In the genomic region with DNA sequence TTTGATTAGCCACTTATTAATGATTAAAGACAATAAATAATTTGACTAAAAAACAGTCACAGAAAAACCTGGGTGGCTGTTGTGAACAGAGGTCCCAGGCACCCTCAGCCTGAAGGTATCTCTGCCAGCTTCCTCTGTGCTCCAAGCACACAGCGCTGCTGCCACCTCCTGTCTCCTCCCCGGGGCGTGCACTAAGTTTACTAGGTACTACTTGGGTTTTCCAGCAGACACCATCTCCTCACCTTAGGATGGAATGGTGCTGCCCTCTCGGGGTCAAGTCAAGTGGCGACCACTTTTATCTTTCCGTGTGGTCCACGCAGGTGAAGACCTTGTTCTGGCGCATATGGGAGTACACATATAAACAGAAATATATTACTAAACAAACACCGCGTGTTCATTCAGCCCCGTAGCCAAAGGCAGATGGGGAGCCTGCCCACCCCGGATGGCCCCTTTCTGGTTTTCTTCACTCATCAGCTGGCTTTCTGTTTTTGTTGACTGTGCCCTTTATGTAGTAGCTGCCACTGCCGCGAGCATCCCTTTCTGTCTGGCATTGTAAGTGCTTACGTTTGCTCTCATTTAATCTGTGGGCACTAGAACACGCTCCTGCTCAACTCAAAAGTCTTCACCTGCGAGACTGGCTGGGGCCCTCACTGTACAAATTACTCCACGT, we compare ENCODE assay signal across 8 cellular contexts.
DNase-seq lines count a peak whose midpoint lies in the region; ATAC-seq and TF ChIP-seq lines count a peak whose summit lies in the region.

No MANE protein-coding gene starts in this region.

- no peaks in the 10 kb centered on the region for H3K27me3 ChIP-seq in prostate gland (replicated peaks; ENCODE audit: insufficient read depth)

- TF ChIP-seq CTCF in LNCaP clone FGC (IDR thresholded peaks at IDR 0.05; ENCODE audit: control insufficient read depth, extremely low read depth, insufficient read depth) = peak; percentile 95
- TF ChIP-seq CTCF in prostate gland (IDR thresholded peaks at IDR 0.05) = peak in 2 of 4 experiments; percentile 23 to 32

- no peak overlapping the region for H3K27ac ChIP-seq in prostate gland

- no peak overlapping the region for H3K4me3 Mint-ChIP-seq in activated T-cell treated with anti-CD3 and anti-CD28 coated beads, Interleukin-2, amount 50 U/mL, for 4 hours

- no peak for TF ChIP-seq POLR2A in prostate gland (IDR thresholded peaks at IDR 0.05)

- H3K36me3 Mint-ChIP-seq in activated T-cell treated with anti-CD3 and anti-CD28 coated beads, Interleukin-2, amount 50 U/mL, for 4 hours (ENCODE audit: insufficient read depth) = peaks cover 43% of the 10 kb centered on the region

- DNase-seq in DMS153 (lab: John Stamatoyannopoulos, UW) (peak; percentile 46), LNCaP clone FGC (ENCODE audit: low read depth) (peak; percentile 77), iPS-NIHi11 (ENCODE audit: low spot score) (peak; percentile 79), prostate gland (ENCODE audit: low spot score) (no peak)
- DNase-seq in activated T-cell treated with anti-CD3 and anti-CD28 coated beads, Interleukin-2, amount 50 U/mL, for 4 hours = peak; percentile 26
- DNase-seq in stimulated activated CD4-positive, alpha-beta T cell treated with anti-CD3 and anti-CD28 coated beads, Interleukin-4, amount 100 ng/mL, for 4 hours = no peak

- ATAC-seq in activated T-cell treated with anti-CD3 and anti-CD28 coated beads, Interleukin-2, amount 50 U/mL, for 4 hours = peak in 1 of 2 donors; percentile 38
- no peak for ATAC-seq in HG02885 (IDR thresholded peaks at IDR 0.05; ENCODE audit: poor library complexity, unreplicated experiment)
- no peak for ATAC-seq in HG02938 (IDR thresholded peaks at IDR 0.05; ENCODE audit: unreplicated experiment)

- intact Hi-C loops in prostate gland (cut with DNase I) = loop anchor here (10.0 kb wide), 1 partner anchor 98 kb away; no protein-coding TSS in a partner anchor

- 62% methylated on average over 18 of the region's 18 CpGs for WGBS in prostate gland

- peaks cover 14% of the 10 kb centered on the region for H3K4me1 Mint-ChIP-seq in activated T-cell treated with anti-CD3 and anti-CD28 coated beads, Interleukin-2, amount 50 U/mL, for 4 hours (ENCODE audit: low read depth)

- H3K27me3 Mint-ChIP-seq in activated T-cell treated with anti-CD3 and anti-CD28 coated beads, Interleukin-2, amount 50 U/mL, for 4 hours (ENCODE audit: low read depth) = no peaks in the 10 kb centered on the region

- H3K4me1 ChIP-seq in prostate gland (replicated peaks) = no peaks in the 10 kb centered on the region

- H3K36me3 ChIP-seq in prostate gland = peaks cover 0 to 4% of the 10 kb centered on the region in 2 donors

- H3K4me3 ChIP-seq in LNCaP clone FGC (ENCODE audit: low read depth, low read length) (no peak overlapping the region), prostate gland (no peak overlapping the region)

- H3K9me3 Mint-ChIP-seq in activated T-cell treated with anti-CD3 and anti-CD28 coated beads, Interleukin-2, amount 50 U/mL, for 4 hours = no peaks in the 10 kb centered on the region

- H3K9me3 ChIP-seq in prostate gland = no peaks in the 10 kb centered on the region

Comparison
In these comparisons a context has a peak if more than half of its experiments do, and no peak if none do; other contexts are left out.
1. DNase-seq: peak in DMS153 (single experiment), LNCaP clone FGC (single experiment), activated T-cell treated with anti-CD3 and anti-CD28 coated beads, Interleukin-2, amount 50 U/mL, for 4 hours (single experiment) and iPS-NIHi11 (single experiment); none in prostate gland (single experiment) and stimulated activated CD4-positive, alpha-beta T cell treated with anti-CD3 and anti-CD28 coated beads, Interleukin-4, amount 100 ng/mL, for 4 hours (0 of 2).